2 cellular contexts compared by ENCODE assay signal in the genomic region with DNA sequence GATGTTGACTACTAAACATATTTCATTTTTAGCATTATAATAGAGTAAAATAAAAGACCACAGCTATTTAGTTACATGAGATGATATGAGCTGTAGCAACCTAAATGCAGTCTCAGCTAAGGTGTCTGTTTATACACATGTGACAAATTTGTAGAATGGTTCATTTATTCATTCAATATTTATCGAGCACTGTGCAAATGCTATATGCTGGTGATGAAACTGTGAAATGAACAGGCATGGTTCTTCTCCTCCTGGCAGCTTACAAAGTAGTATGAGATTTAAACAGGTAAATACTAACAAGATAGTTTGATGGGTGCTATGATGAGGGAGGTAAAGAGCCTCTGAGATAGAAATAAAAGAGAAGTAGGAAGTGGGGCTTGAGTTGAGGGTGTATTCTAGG.
TF ChIP-seq lines count a peak whose summit lies in the region.

No MANE protein-coding gene starts in this region.

TF ChIP-seq in IMR-90, 13 proteins besides CTCF, POLR2A, EP300 and RAD21:
- TF ChIP-seq SMC3 (IDR thresholded peaks at IDR 0.05; ENCODE audit: low read depth, low read length), result no peak
- TF ChIP-seq MAFK (IDR thresholded peaks at IDR 0.05; ENCODE audit: low read depth, low read length), result no peak
- TF ChIP-seq RCOR1 (IDR thresholded peaks at IDR 0.05; ENCODE audit: insufficient replicate concordance, low read length), result no peak
- TF ChIP-seq, protein P1, sequence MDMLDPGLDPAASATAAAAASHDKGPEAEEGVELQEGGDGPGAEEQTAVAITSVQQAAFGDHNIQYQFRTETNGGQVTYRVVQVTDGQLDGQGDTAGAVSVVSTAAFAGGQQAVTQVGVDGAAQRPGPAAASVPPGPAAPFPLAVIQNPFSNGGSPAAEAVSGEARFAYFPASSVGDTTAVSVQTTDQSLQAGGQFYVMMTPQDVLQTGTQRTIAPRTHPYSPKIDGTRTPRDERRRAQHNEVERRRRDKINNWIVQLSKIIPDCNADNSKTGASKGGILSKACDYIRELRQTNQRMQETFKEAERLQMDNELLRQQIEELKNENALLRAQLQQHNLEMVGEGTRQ (IDR thresholded peaks at IDR 0.05; ENCODE audit: low read depth, low read length), result no peak
- TF ChIP-seq BHLHE40 (IDR thresholded peaks at IDR 0.05; ENCODE audit: low read depth, low read length), result no peak
- no peak for TF ChIP-seq RFX5 (IDR thresholded peaks at IDR 0.05; ENCODE audit: low read depth, low read length)
- no peak for TF ChIP-seq MXI1 (IDR thresholded peaks at IDR 0.05; ENCODE audit: borderline replicate concordance, low read depth, low read length)
- TF ChIP-seq, protein P2, sequence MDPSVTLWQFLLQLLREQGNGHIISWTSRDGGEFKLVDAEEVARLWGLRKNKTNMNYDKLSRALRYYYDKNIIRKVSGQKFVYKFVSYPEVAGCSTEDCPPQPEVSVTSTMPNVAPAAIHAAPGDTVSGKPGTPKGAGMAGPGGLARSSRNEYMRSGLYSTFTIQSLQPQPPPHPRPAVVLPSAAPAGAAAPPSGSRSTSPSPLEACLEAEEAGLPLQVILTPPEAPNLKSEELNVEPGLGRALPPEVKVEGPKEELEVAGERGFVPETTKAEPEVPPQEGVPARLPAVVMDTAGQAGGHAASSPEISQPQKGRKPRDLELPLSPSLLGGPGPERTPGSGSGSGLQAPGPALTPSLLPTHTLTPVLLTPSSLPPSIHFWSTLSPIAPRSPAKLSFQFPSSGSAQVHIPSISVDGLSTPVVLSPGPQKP (IDR thresholded peaks at IDR 0.05; ENCODE audit: borderline replicate concordance, low read depth, low read length), result no peak
- TF ChIP-seq FOS (IDR thresholded peaks at IDR 0.05; ENCODE audit: low read depth, low read length), result no peak
- no peak for TF ChIP-seq CHD1 (IDR thresholded peaks at IDR 0.05; ENCODE audit: low read depth, low read length)
- no peak for TF ChIP-seq CEBPB (IDR thresholded peaks at IDR 0.05; ENCODE audit: low read depth, low read length)

TF ChIP-seq in K562, 482 proteins besides CTCF, POLR2A, EP300 and RAD21:
- TF ChIP-seq KHSRP (IDR thresholded peaks at IDR 0.05), result no peak
- TF ChIP-seq NRF1 (conservative IDR thresholded peaks at IDR 0.05 in 1 of 2, IDR thresholded peaks at IDR 0.05 in 1 of 2), result no peak
- TF ChIP-seq HIVEP1 (CRISPR knock-in tag; IDR thresholded peaks at IDR 0.05), result no peak
- no peak for TF ChIP-seq GABPB1 (CRISPR knock-in tag; IDR thresholded peaks at IDR 0.05)
- TF ChIP-seq RBM25 (IDR thresholded peaks at IDR 0.05; ENCODE audit: low read depth, low read length, severe bottlenecking), result peak; percentile 98
- no peak for TF ChIP-seq ZNF232 (CRISPR knock-in tag; IDR thresholded peaks at IDR 0.05)
